ENCODE assay signal across 8 cellular contexts in the genomic region with DNA sequence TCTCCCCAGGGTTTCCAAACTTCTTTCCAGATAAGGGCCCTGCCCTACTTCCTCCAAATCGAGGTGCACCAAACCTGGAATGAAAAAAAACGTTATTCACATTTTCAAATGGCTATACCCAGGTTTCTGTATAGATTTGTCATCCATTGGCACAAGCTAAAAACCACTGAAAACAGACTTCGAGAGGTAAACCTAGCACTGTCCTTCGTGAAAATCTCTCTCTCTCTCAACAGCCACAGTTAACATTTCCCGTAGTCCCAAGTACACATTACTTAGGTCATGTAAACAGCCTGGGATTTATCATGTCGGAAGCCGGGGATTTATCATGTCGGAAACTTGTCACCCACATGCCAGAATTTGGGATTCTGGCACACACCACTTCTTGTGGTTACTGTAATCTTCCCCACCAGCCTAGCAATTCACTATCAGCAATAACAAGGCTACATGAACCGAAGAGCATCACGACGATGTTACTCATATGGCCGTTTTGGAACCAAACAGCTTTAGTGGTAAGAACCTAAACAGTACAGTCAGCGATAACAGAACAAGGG. TPM values are rescaled to one million over a fixed set of nuclear protein-coding genes. Genes with fewer than 3 reads are reported as not detected.
DNase-seq lines count a peak whose midpoint lies in the region; ATAC-seq and TF ChIP-seq lines count a peak whose summit lies in the region.

No MANE protein-coding gene starts in this region.

- H3K4me2 ChIP-seq in BLaER1 treated with 17β-estradiol and CSF1 and Interleukin-3, amounts not matched to agents 10 nM and 100 nM, result peak overlapping the region; percentile 81 to 96 (median 91)
- peak overlapping the region; percentile 97 for H3K4me2 ChIP-seq in Karpas-422 (ENCODE audit: low read depth, low read length, poor library complexity, severe bottlenecking)

- H3K36me3 Mint-ChIP-seq in chondrocyte (ENCODE audit: low read depth), result peaks cover 55% of the 10 kb centered on the region

- intact Hi-C loops in sciatic nerve (cut with DNase I), result no loop called here

- no peaks in the 10 kb centered on the region for H3K9me3 ChIP-seq in BLaER1 treated with 17β-estradiol and CSF1 and Interleukin-3, amounts not matched to agents 10 nM and 100 nM (replicated peaks in 1 of 11)
- H3K9me3 ChIP-seq in Karpas-422 (ENCODE audit: low read length), result no peaks in the 10 kb centered on the region
- no peaks in the 10 kb centered on the region for H3K9me3 ChIP-seq in muscle layer of duodenum (ENCODE audit: control insufficient read depth in 1 of 2, low read length in 2 of 2)

- peaks cover 73 to 89% (median 82%) of the 10 kb centered on the region in 11 experiments for H4K20me1 ChIP-seq in BLaER1 treated with 17β-estradiol and CSF1 and Interleukin-3, amounts not matched to agents 10 nM and 100 nM
- H4K20me1 ChIP-seq in Karpas-422 (ENCODE audit: insufficient read depth, low read depth, low read length), result peaks cover 73% of the 10 kb centered on the region

- peaks cover 64 to 75% (median 65%) of the 10 kb centered on the region in 11 experiments for H3K36me3 ChIP-seq in BLaER1 treated with 17β-estradiol and CSF1 and Interleukin-3, amounts not matched to agents 10 nM and 100 nM
- H3K36me3 ChIP-seq in Karpas-422 (ENCODE audit: insufficient read depth, low read length) (peaks cover 64% of the 10 kb centered on the region), muscle layer of duodenum (ENCODE audit: control insufficient read depth in 1 of 2, insufficient read depth in 2 of 2, low read length in 2 of 2) (peaks cover 56 to 72% of the 10 kb centered on the region in 2 donors)

- peak overlapping the region; percentile 95 to 100 (median 100) for H3K27ac ChIP-seq in BLaER1 treated with 17β-estradiol and CSF1 and Interleukin-3, amounts not matched to agents 10 nM and 100 nM
- H3K27ac ChIP-seq in Karpas-422 (ENCODE audit: low read length), result peak overlapping the region; percentile 94
- peak overlapping the region; percentile 100 for H3K27ac ChIP-seq in muscle layer of duodenum (ENCODE audit: low read length)

- peak overlapping the region; percentile 96 to 100 (median 100) for H3K9ac ChIP-seq in BLaER1 treated with 17β-estradiol and CSF1 and Interleukin-3, amounts not matched to agents 10 nM and 100 nM
- peak overlapping the region; percentile 100 for H3K9ac ChIP-seq in Karpas-422 (ENCODE audit: low read length)

- H3K9me2 ChIP-seq in Karpas-422 (replicated peaks; ENCODE audit: insufficient read depth, low read length), result no peaks in the 10 kb centered on the region

- peaks cover 64% of the 10 kb centered on the region for H3K79me2 ChIP-seq in Karpas-422 (ENCODE audit: low read length)

- no peaks in the 10 kb centered on the region for H3K9me3 Mint-ChIP-seq in chondrocyte (ENCODE audit: low read depth)

- peak overlapping the region; percentile 100 for H3K4me3 Mint-ChIP-seq in chondrocyte (ENCODE audit: unreplicated experiment)

- TF ChIP-seq CTCF in chondrocyte (IDR thresholded peaks at IDR 0.05), result no peak

- peaks cover 65% of the 10 kb centered on the region for H3K4me1 Mint-ChIP-seq in chondrocyte (ENCODE audit: low read depth)

- H2AFZ ChIP-seq in Karpas-422 (ENCODE audit: low read length), result no peak overlapping the region

- no peaks in the 10 kb centered on the region for H3K27me3 ChIP-seq in BLaER1 treated with 17β-estradiol and CSF1 and Interleukin-3, amounts not matched to agents 10 nM and 100 nM
- H3K27me3 ChIP-seq in Karpas-422 (ENCODE audit: low read length) (no peaks in the 10 kb centered on the region), muscle layer of duodenum (ENCODE audit: low read depth, low read length) (no peaks in the 10 kb centered on the region)

- ATAC-seq in GM19463 (IDR thresholded peaks at IDR 0.05; ENCODE audit: unreplicated experiment) (no peak), sciatic nerve (no peak), GM19397 (IDR thresholded peaks at IDR 0.05; ENCODE audit: unreplicated experiment) (no peak)

- H3K27ac Mint-ChIP-seq in chondrocyte (ENCODE audit: unreplicated experiment), result peak overlapping the region; percentile 100

- no peaks in the 10 kb centered on the region for H3K27me3 Mint-ChIP-seq in chondrocyte (ENCODE audit: low read depth)

- no peak for DNase-seq in Karpas-422
- DNase-seq in chondrocyte (ENCODE audit: low spot score), result no peak
- no peak for DNase-seq in sciatic nerve (ENCODE audit: low spot score)
- DNase-seq in NCI-H345 treated with DMSO at 0.1 percent for 48 hours (lab: John Stamatoyannopoulos, UW; ENCODE audit: unreplicated experiment), result no peak

- H3K4me3 ChIP-seq in BLaER1 treated with 17β-estradiol and CSF1 and Interleukin-3, amounts not matched to agents 10 nM and 100 nM, result peak overlapping the region; percentile 87 to 98 (median 92)
- H3K4me3 ChIP-seq in Karpas-422 (ENCODE audit: low read length), result peak overlapping the region; percentile 97
- peak overlapping the region; percentile 83 to 100 for H3K4me3 ChIP-seq in muscle layer of duodenum (ENCODE audit: low read depth in 1 of 2, low read length in 2 of 2)

- H3K4me1 ChIP-seq in BLaER1 treated with 17β-estradiol and CSF1 and Interleukin-3, amounts not matched to agents 10 nM and 100 nM, result peaks cover 58 to 67% (median 62%) of the 10 kb centered on the region in 10 experiments
- peaks cover 61% of the 10 kb centered on the region for H3K4me1 ChIP-seq in Karpas-422 (ENCODE audit: low read length)
- H3K4me1 ChIP-seq in muscle layer of duodenum (ENCODE audit: control insufficient read depth in 1 of 2, insufficient read depth in 2 of 2, low read length in 2 of 2), result peaks cover 21 to 67% of the 10 kb centered on the region in 2 donors

RNA-seq across cellular contexts. Expression of a gene that starts 1.2 kb away (rescaled TPM):
- 369 and 432 TPM in 2 replicates for total RNA-seq in Karpas-422 (2014; rRNA removed; shearing (Covaris generic); ENCODE audit: low replicate concordance)
- total RNA-seq in chondrocyte, result 582 to 747 TPM (median 611 TPM) in 3 replicates
- total RNA-seq in sciatic nerve, result 667 TPM

RNA-seq across cellular contexts. Expression of a gene that starts 1.9 kb away (rescaled TPM):
- 42.2 and 62.1 TPM in 2 replicates for total RNA-seq in Karpas-422 (2014; rRNA removed; shearing (Covaris generic); ENCODE audit: low replicate concordance)
- total RNA-seq in chondrocyte (29.2 to 34.0 TPM (median 29.6 TPM) in 3 replicates), sciatic nerve (72.0 TPM)

RNA-seq across cellular contexts. Expression of a gene that starts 8.0 kb away (rescaled TPM):
- 18.6 and 25.3 TPM in 2 replicates for total RNA-seq in Karpas-422 (2014; rRNA removed; shearing (Covaris generic); ENCODE audit: low replicate concordance)
- total RNA-seq in chondrocyte (10.3 to 13.1 TPM (median 11.7 TPM) in 3 replicates), sciatic nerve (19.4 TPM)

RNA-seq across cellular contexts. Expression of a gene that starts 55.9 kb away (rescaled TPM):
- total RNA-seq in Karpas-422 (2014; rRNA removed; shearing (Covaris generic); ENCODE audit: low replicate concordance), result 104 and 156 TPM in 2 replicates
- total RNA-seq in chondrocyte, result not detected in 3 replicates
- 13.5 TPM for total RNA-seq in sciatic nerve
